Comparison of ENCODE assay signal across 23 cellular contexts in genomic region chr7:127330070-127330469, GRCh38.
A peak's percentile ranks its signal among the peaks of the same experiment; 100 is the strongest.
DNase-seq lines count a peak whose midpoint lies in the region; ATAC-seq, FAIRE-seq and TF ChIP-seq lines count a peak whose summit lies in the region.
"Had no signal": no experiment of that assay in that cellular context is flagged by ENCODE, and none has a peak within 500 bp of the region (broad histone marks: within the 10 kb centered on the region; RNA-seq: fewer than 3 reads in every experiment).

No MANE protein-coding gene starts in this region.

- TF ChIP-seq POLR2A in HepG2 (IDR thresholded peaks at IDR 0.05; ENCODE audit: insufficient read depth in 1 of 2, low read depth in 2 of 2, low read length in 2 of 2) (no peak), right lobe of liver (IDR thresholded peaks at IDR 0.05) (no peak)

- no peak for TF ChIP-seq RAD21 in HepG2 (CRISPR knock-in tag; IDR thresholded peaks at IDR 0.05)

- H3K9ac ChIP-seq in HepG2 (ENCODE audit: insufficient read depth, low read depth, low read length) (no peak overlapping the region), colonic mucosa (ENCODE audit: low read depth in 2 of 2, low read length in 2 of 2) (peak overlapping the region in 1 of 2 donors; percentile 4)
- H3K9ac ChIP-seq: BLaER1 treated with 17β-estradiol and CSF1 and Interleukin-3, amounts not matched to agents 10 nM and 100 nM had no signal

- FAIRE-seq in HepG2 (lab: Jason Lieb, UNC) (no peak), pancreas (lab: Jason Lieb, UNC) (peak; percentile 37)
- FAIRE-seq: A549, D721Med, G401.6, GM12891, GM19239 had no signal

- intact Hi-C loops in HepG2 (cut with micrococcal nuclease; ENCODE audit: unreplicated experiment) (no loop called here), right lobe of liver (cut with DNase I) (no loop called here), mucosa of descending colon (cut with DNase I, micrococcal nuclease) (no loop called here), pancreas (cut with DNase I) (no loop called here), MCF 10A (cut with micrococcal nuclease) (no loop called here), colonic mucosa (cut with DNase I) (no loop called here)

- H3K27ac Mint-ChIP-seq in MCF 10A (ENCODE audit: low read depth, unreplicated experiment): no peak overlapping the region
- H3K27ac Mint-ChIP-seq: B cell; CD4-positive, alpha-beta T cell; CD8-positive, alpha-beta T cell had no signal

- no peak overlapping the region for H3K4me3 Mint-ChIP-seq in MCF 10A (ENCODE audit: unreplicated experiment)
- H3K4me3 Mint-ChIP-seq: B cell; CD4-positive, alpha-beta T cell; CD8-positive, alpha-beta T cell had no signal

- no peaks in the 10 kb centered on the region for H3K9me3 ChIP-seq in HepG2 (ENCODE audit: low read length)
- no peaks in the 10 kb centered on the region for H3K9me3 ChIP-seq in right lobe of liver
- H3K9me3 ChIP-seq in mucosa of descending colon: no peaks in the 10 kb centered on the region
- H3K9me3 ChIP-seq in pancreas: no peaks in the 10 kb centered on the region
- no peaks in the 10 kb centered on the region for H3K9me3 ChIP-seq in colonic mucosa
- H3K9me3 ChIP-seq: A549, Caco-2 had no signal

- no peak overlapping the region for H2AFZ ChIP-seq in HepG2 (ENCODE audit: low read length)

- CTCF ChIA-PET in HepG2 (lab: Yijun Ruan, JAX; ENCODE audit: low intra/inter-chr PET ratio, low total read pairs) (no interaction called here), MCF 10A (lab: Yijun Ruan, JAX) (no interaction called here)

- DNase-seq in HepG2 (ENCODE audit: low spot score) (no peak), right lobe of liver (no peak), mucosa of descending colon (peak in 1 of 3 donors; percentile 26), pancreas (no peak), NCI-H510A treated with DMSO at 0.1 percent for 48 hours (lab: John Stamatoyannopoulos, UW) (no peak), MCF 10A (ENCODE audit: unreplicated experiment) (no peak), colonic mucosa (no peak)
- DNase-seq: AML-193; Caco-2; Calu3; CD4-positive, alpha-beta T cell; CD8-positive, alpha-beta T cell; DMS79 treated with DMSO at 0.1 percent for 48 hours; GF-D8 had no signal

- 54% methylated on average over 1 of the region's 1 CpG for WGBS in HepG2 (ENCODE audit: low lambda C conversion rate)
- WGBS in right lobe of liver (ENCODE audit: insufficient coverage, low coverage, low lambda C conversion rate, missing lambda C conversion rate): 79% methylated on average over 1 of the region's 1 CpG
- 86% methylated on average over 1 of the region's 1 CpG for WGBS in pancreas, 2 donors

- H4K20me1 ChIP-seq in HepG2 (ENCODE audit: insufficient read depth, low read length): no peaks in the 10 kb centered on the region
- H4K20me1 ChIP-seq: BLaER1 treated with 17β-estradiol and CSF1 and Interleukin-3, amounts not matched to agents 10 nM and 100 nM had no signal

- TF ChIP-seq CTCF in HepG2 (CRISPR knock-in tag; IDR thresholded peaks at IDR 0.05) (no peak), right lobe of liver (IDR thresholded peaks at IDR 0.05) (no peak), mucosa of descending colon (IDR thresholded peaks at IDR 0.05) (no peak), pancreas (IDR thresholded peaks at IDR 0.05) (no peak), MCF 10A (IDR thresholded peaks at IDR 0.05; ENCODE audit: unreplicated experiment) (no peak), colonic mucosa (IDR thresholded peaks at IDR 0.05) (no peak)

- H3K36me3 Mint-ChIP-seq in MCF 10A (ENCODE audit: insufficient read depth, unreplicated experiment): no peaks in the 10 kb centered on the region
- H3K36me3 Mint-ChIP-seq: CD8-positive, alpha-beta T cell had no signal

- no peaks in the 10 kb centered on the region; a peak in 1 of 5 replicates for H3K27me3 ChIP-seq in HepG2 (ENCODE audit: control insufficient read depth in 1 of 2, insufficient read depth in 2 of 2, low read length in 2 of 2)
- H3K27me3 ChIP-seq in right lobe of liver: no peaks in the 10 kb centered on the region
- H3K27me3 ChIP-seq in pancreas: no peaks in the 10 kb centered on the region
- H3K27me3 ChIP-seq in colonic mucosa: no peaks in the 10 kb centered on the region
- H3K27me3 ChIP-seq: BLaER1 treated with 17β-estradiol and CSF1 and Interleukin-3, amounts not matched to agents 10 nM and 100 nM had no signal

- H3K79me2 ChIP-seq in HepG2 (ENCODE audit: insufficient read depth, low read length): no peaks in the 10 kb centered on the region

- H3K4me1 Mint-ChIP-seq in MCF 10A (ENCODE audit: insufficient read depth, unreplicated experiment): no peaks in the 10 kb centered on the region
- H3K4me1 Mint-ChIP-seq: B cell had no signal

- H3K9me3 Mint-ChIP-seq in MCF 10A (ENCODE audit: unreplicated experiment): no peaks in the 10 kb centered on the region
- H3K9me3 Mint-ChIP-seq: CD4-positive, alpha-beta T cell; CD8-positive, alpha-beta T cell had no signal

- TF ChIP-seq EP300 in HepG2 (IDR thresholded peaks at IDR 0.05; ENCODE audit: low read depth in 2 of 2, low read length in 2 of 2): no peak
- TF ChIP-seq EP300 in HepG2 (CRISPR knock-in tag; IDR thresholded peaks at IDR 0.05; ENCODE audit: borderline replicate concordance): no peak

- no peak overlapping the region for H3K4me2 ChIP-seq in HepG2 (ENCODE audit: low read depth, low read length)
- H3K4me2 ChIP-seq: A549; BLaER1 treated with 17β-estradiol and CSF1 and Interleukin-3, amounts not matched to agents 10 nM and 100 nM had no signal

- no peak overlapping the region for H3K4me3 ChIP-seq in HepG2 (replicated peaks in 1 of 3; ENCODE audit: insufficient read depth in 1 of 3, low read depth in 2 of 3, low read length in 3 of 3)
- H3K4me3 ChIP-seq in right lobe of liver: no peak overlapping the region
- no peak overlapping the region for H3K4me3 ChIP-seq in mucosa of descending colon
- H3K4me3 ChIP-seq in pancreas: no peak overlapping the region
- no peak overlapping the region for H3K4me3 ChIP-seq in colonic mucosa
- H3K4me3 ChIP-seq: A549; BLaER1 treated with 17β-estradiol and CSF1 and Interleukin-3, amounts not matched to agents 10 nM and 100 nM had no signal

- BruUV-seq in HepG2 (replicated peaks; lab: Mats Ljungman, UMichigan) (no TSS peak), MCF 10A (replicated peaks; lab: Mats Ljungman, UMichigan) (no TSS peak)

- H3K4me1 ChIP-seq in HepG2 (ENCODE audit: insufficient read depth, low read length): no peaks in the 10 kb centered on the region
- H3K4me1 ChIP-seq in right lobe of liver: no peaks in the 10 kb centered on the region
- peaks cover 6% of the 10 kb centered on the region for H3K4me1 ChIP-seq in mucosa of descending colon (ENCODE audit: low read depth)
- no peaks in the 10 kb centered on the region for H3K4me1 ChIP-seq in pancreas
- H3K4me1 ChIP-seq in colonic mucosa: no peaks in the 10 kb centered on the region
- H3K4me1 ChIP-seq: A549; BLaER1 treated with 17β-estradiol and CSF1 and Interleukin-3, amounts not matched to agents 10 nM and 100 nM; Caco-2 had no signal

- H3K36me3 ChIP-seq in HepG2 (replicated peaks in 1 of 2; ENCODE audit: control insufficient read depth in 1 of 2, insufficient read depth in 2 of 2, low read length in 2 of 2) (no peaks in the 10 kb centered on the region), right lobe of liver (no peaks in the 10 kb centered on the region), mucosa of descending colon (ENCODE audit: low read depth) (no peaks in the 10 kb centered on the region), pancreas (no peaks in the 10 kb centered on the region), colonic mucosa (no peaks in the 10 kb centered on the region)
- H3K36me3 ChIP-seq: BLaER1 treated with 17β-estradiol and CSF1 and Interleukin-3, amounts not matched to agents 10 nM and 100 nM had no signal

- ATAC-seq in HepG2 (no peak), right lobe of liver (no peak), mucosa of descending colon (peak; percentile 98), pancreas (no peak)
- ATAC-seq: A549; CD8-positive, alpha-beta T cell had no signal

- POLR2A ChIA-PET in HepG2 (lab: Yijun Ruan, JAX) (no interaction called here), MCF 10A (lab: Yijun Ruan, JAX) (interaction anchor here (0.6 kb wide), 1 partner anchor 9 kb away, joined by 3 read pairs; no protein-coding TSS in a partner anchor)

- in situ Hi-C loops in HepG2 (cut with HindIII; ENCODE audit: extremely low pct_ligation_motif_present, low pct_unique_long_range_greater_than_20kb): no loop called here

- H3K27ac ChIP-seq in HepG2 (ENCODE audit: extremely low read length, insufficient read depth, low read length) (no peak overlapping the region), right lobe of liver (no peak overlapping the region), pancreas (no peak overlapping the region), colonic mucosa (no peak overlapping the region)
- H3K27ac ChIP-seq: 22Rv1; A549; BLaER1 treated with 17β-estradiol and CSF1 and Interleukin-3, amounts not matched to agents 10 nM and 100 nM; C4-2B had no signal

- peaks cover 84% of the 10 kb centered on the region for H3K27me3 Mint-ChIP-seq in MCF 10A (ENCODE audit: insufficient read depth, unreplicated experiment)

TF ChIP-seq in HepG2, 621 proteins besides CTCF, POLR2A, EP300 and RAD21:
- TF ChIP-seq TEAD2 (CRISPR knock-in tag; IDR thresholded peaks at IDR 0.05): no peak
- peak; percentile 55; the same call in 1 of the 2 replicates for TF ChIP-seq MNT (IDR thresholded peaks at IDR 0.05)
- no peak for TF ChIP-seq DPF2 (CRISPR knock-in tag; IDR thresholded peaks at IDR 0.05; ENCODE audit: borderline replicate concordance, low read depth)
